In genomic region chr6:166275714-166276166, GRCh38 we compare ENCODE assay signal across 8 cellular contexts. TPM values are rescaled to one million over a fixed set of nuclear protein-coding genes. Genes with fewer than 3 reads are reported as not detected.
A peak's percentile ranks its signal among the peaks of the same experiment; 100 is the strongest.
DNase-seq lines count a peak whose midpoint lies in the region; ATAC-seq and TF ChIP-seq lines count a peak whose summit lies in the region.

No MANE protein-coding gene starts in this region.

- no peaks in the 10 kb centered on the region for H3K4me1 ChIP-seq in Panc1 (ENCODE audit: control insufficient read depth, insufficient read depth, low read length)
- H3K4me1 ChIP-seq in neutrophil (ENCODE audit: control insufficient read depth in 1 of 2, insufficient read depth in 1 of 2, low read depth in 1 of 2, low read length in 1 of 2) = peaks cover 3 to 12% of the 10 kb centered on the region in 2 experiments
- peaks cover 3% of the 10 kb centered on the region for H3K4me1 ChIP-seq in suprapubic skin

- in situ Hi-C loops in Panc1 (cut with HindIII; ENCODE audit: low pct_unique_long_range_greater_than_20kb, low sequenced_read_pairs) = no loop called here

- TF ChIP-seq CTCF in Calu3 (IDR thresholded peaks at IDR 0.05; ENCODE audit: unreplicated experiment) = peak; percentile 93
- TF ChIP-seq CTCF in Panc1 (IDR thresholded peaks at IDR 0.05) = peak; percentile 100
- peak; percentile 73 for TF ChIP-seq CTCF in fibroblast of mammary gland (conservative IDR thresholded peaks at IDR 0.05; ENCODE audit: control insufficient read depth, insufficient read depth, low read depth, low read length)
- TF ChIP-seq CTCF in neutrophil (IDR thresholded peaks at IDR 0.05) = peak; percentile 99
- peak; percentile 80 to 99 for TF ChIP-seq CTCF in suprapubic skin (IDR thresholded peaks at IDR 0.05)

- no peak for TF ChIP-seq POLR2A in suprapubic skin (IDR thresholded peaks at IDR 0.05)

- H3K27ac Mint-ChIP-seq in Calu3 (ENCODE audit: unreplicated experiment) = no peak overlapping the region
- no peak overlapping the region for H3K27ac Mint-ChIP-seq in activated T-cell treated with anti-CD3 and anti-CD28 coated beads, Interleukin-2, amount 50 U/mL, for 72 hours

- H3K4me3 Mint-ChIP-seq in Calu3 (ENCODE audit: low read depth, unreplicated experiment) = no peak overlapping the region
- no peak overlapping the region for H3K4me3 Mint-ChIP-seq in activated T-cell treated with anti-CD3 and anti-CD28 coated beads, Interleukin-2, amount 50 U/mL, for 72 hours

- POLR2A ChIA-PET in Panc1 (lab: Charles Lee) = no interaction called here

- H3K4me1 Mint-ChIP-seq in Calu3 (ENCODE audit: low read depth, unreplicated experiment) = peaks cover 10% of the 10 kb centered on the region
- peaks cover 7% of the 10 kb centered on the region for H3K4me1 Mint-ChIP-seq in activated T-cell treated with anti-CD3 and anti-CD28 coated beads, Interleukin-2, amount 50 U/mL, for 72 hours (ENCODE audit: low read depth)

- no peak overlapping the region for H3K4me3 ChIP-seq in Panc1 (ENCODE audit: low read depth in 2 of 2, low read length in 2 of 2)
- no peak overlapping the region for H3K4me3 ChIP-seq in fibroblast of mammary gland (ENCODE audit: control insufficient read depth, low read depth, low read length)
- no peak overlapping the region for H3K4me3 ChIP-seq in neutrophil (ENCODE audit: low read depth in 1 of 2, low read length in 1 of 2)
- no peak overlapping the region for H3K4me3 ChIP-seq in suprapubic skin

- CTCF ChIA-PET in Calu3 (lab: Charles Lee) = interaction anchor here (0.8 to 1.3 kb wide), 3 partner anchors 106 to 125 kb away, joined by 5 to 12 read pairs (median 8); no protein-coding TSS in a partner anchor
- CTCF ChIA-PET in Panc1 (lab: Charles Lee) = interaction anchor here (1.3 kb wide), 1 partner anchor 123 kb away, joined by 10 read pairs; no protein-coding TSS in a partner anchor

- TF ChIP-seq EP300 in suprapubic skin (IDR thresholded peaks at IDR 0.05) = no peak

- intact Hi-C loops in Calu3 (cut with micrococcal nuclease; ENCODE audit: unreplicated experiment) = loop anchor here (1.0 to 10.0 kb wide), 4 partner anchors 112 to 349 kb away; partner anchors contain the start of gene RPS6KA2
- intact Hi-C loops in Panc1 (cut with micrococcal nuclease; ENCODE audit: unreplicated experiment) = loop anchor here (1.0 to 5.0 kb wide), 2 partner anchors 107 to 126 kb away; partner anchors contain the start of gene MPC1

- BruUV-seq in Calu3 (replicated peaks; lab: Mats Ljungman, UMichigan) (no TSS peak), Panc1 (replicated peaks; lab: Mats Ljungman, UMichigan) (no TSS peak)

- H3K9me3 Mint-ChIP-seq in Calu3 (ENCODE audit: low read depth, unreplicated experiment) = no peaks in the 10 kb centered on the region
- no peaks in the 10 kb centered on the region for H3K9me3 Mint-ChIP-seq in activated T-cell treated with anti-CD3 and anti-CD28 coated beads, Interleukin-2, amount 50 U/mL, for 72 hours

- peaks cover 4% of the 10 kb centered on the region for H3K36me3 Mint-ChIP-seq in Calu3 (ENCODE audit: insufficient read depth, unreplicated experiment)
- H3K36me3 Mint-ChIP-seq in activated T-cell treated with anti-CD3 and anti-CD28 coated beads, Interleukin-2, amount 50 U/mL, for 72 hours (ENCODE audit: insufficient read depth in 2 of 2) = no peaks in the 10 kb centered on the region

- no peaks in the 10 kb centered on the region for H3K27me3 ChIP-seq in Panc1 (ENCODE audit: control insufficient read depth, insufficient read depth, low read length)
- no peaks in the 10 kb centered on the region for H3K27me3 ChIP-seq in neutrophil
- peaks cover 5% of the 10 kb centered on the region for H3K27me3 ChIP-seq in suprapubic skin

- H3K27ac ChIP-seq in Panc1 (ENCODE audit: low read length) (no peak overlapping the region), neutrophil (peak overlapping the region; percentile 47), suprapubic skin (no peak overlapping the region)

- WGBS in suprapubic skin = 4% methylated on average over 18 of the region's 21 CpGs

- DNase-seq in Calu3 = peak; percentile 89
- peak; percentile 7 for DNase-seq in Panc1 (ENCODE audit: low read depth, low spot score)
- peak; percentile 76 to 89 for DNase-seq in activated T-cell treated with anti-CD3 and anti-CD28 coated beads, Interleukin-2, amount 50 U/mL, for 72 hours
- DNase-seq in fibroblast of mammary gland (ENCODE audit: low read depth) = peak; percentile 29
- no peak for DNase-seq in suprapubic skin (ENCODE audit: low spot score in 2 of 2)

- ATAC-seq in GM19397 (IDR thresholded peaks at IDR 0.05; ENCODE audit: unreplicated experiment) (peak; percentile 82), HG03442 (IDR thresholded peaks at IDR 0.05; ENCODE audit: unreplicated experiment) (peak; percentile 77), Panc1 (peak; percentile 85)
- ATAC-seq in activated T-cell treated with anti-CD3 and anti-CD28 coated beads, Interleukin-2, amount 50 U/mL, for 72 hours (replicated peaks in 1 of 2) = peak; percentile 81 to 85

- H3K36me3 ChIP-seq in Panc1 (ENCODE audit: control insufficient read depth, insufficient read depth, low read length) (no peaks in the 10 kb centered on the region), neutrophil (no peaks in the 10 kb centered on the region), suprapubic skin (no peaks in the 10 kb centered on the region)

- peaks cover 38% of the 10 kb centered on the region for H3K27me3 Mint-ChIP-seq in Calu3 (ENCODE audit: unreplicated experiment)
- H3K27me3 Mint-ChIP-seq in activated T-cell treated with anti-CD3 and anti-CD28 coated beads, Interleukin-2, amount 50 U/mL, for 72 hours (ENCODE audit: low read depth) = peaks cover 8% of the 10 kb centered on the region

- H3K9me3 ChIP-seq in Panc1 (ENCODE audit: control insufficient read depth, insufficient read depth, low read depth, low read length) (no peaks in the 10 kb centered on the region), neutrophil (no peaks in the 10 kb centered on the region), suprapubic skin (no peaks in the 10 kb centered on the region)

RNA-seq across cellular contexts. Expression of gene PRR18, which starts 32.5 kb away (rescaled TPM):
- total RNA-seq in Calu3 (2022) = 0.19 TPM in 1 of 2 replicates, not detected in the other
- 0.23 TPM for total RNA-seq in Panc1 (2021; ENCODE audit: unreplicated experiment)
- 0.15 TPM for polyA plus RNA-seq in Panc1 (2012; ENCODE audit: insufficient read length)
- under 1 TPM in 1 of 2 donors, not detected in 1; 0.07 TPM for total RNA-seq in activated T-cell treated with anti-CD3 and anti-CD28 coated beads, Interleukin-2, amount 50 U/mL, for 72 hours
- not detected for total RNA-seq in suprapubic skin

Comparison
In these comparisons a context has a peak if more than half of its experiments do, and no peak if none do; other contexts are left out.
1. DNase-seq: peak in Calu3 (single experiment), Panc1 (single experiment), activated T-cell treated with anti-CD3 and anti-CD28 coated beads, Interleukin-2, amount 50 U/mL, for 72 hours (2 of 2) and fibroblast of mammary gland (single experiment); none in suprapubic skin (0 of 2).
2. Peak in every context shown above with its lines, with median percentiles within 50 percentile points of each other: CTCF ChIP-seq and ATAC-seq.